Comparison of ENCODE assay signal across 4 cellular contexts in genomic region chr2:66249089-66249488, GRCh38.
DNase-seq lines count a peak whose midpoint lies in the region; FAIRE-seq and TF ChIP-seq lines count a peak whose summit lies in the region.
"Not testable (repeated sequence)": the region's sequence is repeated elsewhere in the genome, so short reads cannot be mapped to it uniquely, and the experiment has no call there.

No MANE protein-coding gene starts in this region.

- H3K36me3 ChIP-seq in H7 (replicated peaks; ENCODE audit: control insufficient read depth, insufficient read depth, low read length); NT2/D1 (ENCODE audit: insufficient read depth, insufficient read length, low read length): not testable (repeated sequence)
- H3K36me3 ChIP-seq in H1 (ENCODE audit: control insufficient read depth in 2 of 4, insufficient read depth in 4 of 4, low read length in 3 of 4), result peaks cover 0 to 17% (median 2%) of the 10 kb centered on the region in 4 experiments; a peak in 4 of 8 replicates

- not testable (repeated sequence) for DNase-seq in H7; H1 (ENCODE audit: low read depth in 1 of 2, low spot score in 2 of 2)
- DNase-seq in NT2/D1 (ENCODE audit: low read depth, low spot score), result peak; percentile 22
- DNase-seq in iPS DF 19.7 (ENCODE audit: low read depth, low spot score), result peak; percentile 9

- not testable (repeated sequence) for H3K4ac ChIP-seq in H1 (replicated peaks; ENCODE audit: insufficient read length, low read depth, low read length)

- H3K18ac ChIP-seq in H1 (ENCODE audit: extremely low read depth, low read length), result not testable (repeated sequence)

- peak overlapping the region; percentile 10; the same call in 1 of the 2 replicates for H3K4me3 ChIP-seq in H7 (ENCODE audit: insufficient read depth, low read depth, low read length)
- not testable (repeated sequence) for H3K4me3 ChIP-seq in NT2/D1 (ENCODE audit: insufficient read length, low read depth); H1 (ENCODE audit: extremely low read depth in 1 of 4, insufficient read depth in 2 of 4, low read depth in 3 of 4, low read length in 4 of 4)

- TF ChIP-seq CTCF in H1 (IDR thresholded peaks at IDR 0.05; ENCODE audit: control extremely low read depth in 1 of 3, insufficient read depth in 1 of 3, low read depth in 1 of 3, low read length in 3 of 3), result not testable (repeated sequence)

- not testable (repeated sequence) for H2BK5ac ChIP-seq in H1 (ENCODE audit: low read depth, low read length)

- not testable (repeated sequence) for H4K91ac ChIP-seq in H1 (replicated peaks; ENCODE audit: insufficient read length, low read length)

- not testable (repeated sequence) for H4K8ac ChIP-seq in H1 (ENCODE audit: extremely low read depth, insufficient read depth, low read length)

- not testable (repeated sequence) for H4K20me1 ChIP-seq in H1 (replicated peaks in 1 of 2; ENCODE audit: control insufficient read depth in 1 of 2, insufficient read depth in 2 of 2, low read length in 2 of 2)

- not testable (repeated sequence) for H2AK5ac ChIP-seq in H1 (ENCODE audit: low read depth, low read length)

- H2BK12ac ChIP-seq in H1 (ENCODE audit: low read depth, low read length), result not testable (repeated sequence)

- H3K4me2 ChIP-seq in H1 (ENCODE audit: insufficient read depth in 1 of 2, low read depth in 2 of 2, low read length in 2 of 2), result peak overlapping the region in 1 of 2 experiments; percentile 28; a peak in 1 of 4 replicates

- not testable (repeated sequence) for H3K27me3 ChIP-seq in H7 (ENCODE audit: control insufficient read depth, insufficient read depth, low read length); NT2/D1 (ENCODE audit: insufficient read depth, insufficient read length); H1 (replicated peaks in 1 of 4; ENCODE audit: control insufficient read depth in 3 of 4, extremely low read depth in 1 of 4, insufficient read depth in 3 of 4, low read length in 3 of 4)

- TF ChIP-seq POLR2A in H1 (IDR thresholded peaks at IDR 0.05; ENCODE audit: control extremely low read depth in 1 of 2, low read depth in 2 of 2, low read length in 2 of 2), result not testable (repeated sequence)

- H3K9ac ChIP-seq in NT2/D1 (ENCODE audit: insufficient read length, low read depth); H1 (replicated peaks in 1 of 4; ENCODE audit: extremely low read depth in 1 of 4, low read depth in 3 of 4, low read length in 3 of 4): not testable (repeated sequence)

- not testable (repeated sequence) for H3K23me2 ChIP-seq in H1 (ENCODE audit: low read depth, low read length)

- POLR2A ChIA-PET in H1 (lab: Charles Lee; ENCODE audit: partially characterized antibody), result interaction anchor here (1.0 kb wide), 1 partner anchor 17 kb away, joined by 3 read pairs; no protein-coding TSS in a partner anchor

- not testable (repeated sequence) for H3K9me3 ChIP-seq in NT2/D1 (ENCODE audit: insufficient read depth, low read length); H1 (ENCODE audit: insufficient read depth in 2 of 2, low read depth in 1 of 2, low read length in 1 of 2)

- not testable (repeated sequence) for TF ChIP-seq EP300 in H1 (IDR thresholded peaks at IDR 0.05; ENCODE audit: borderline replicate concordance in 1 of 2, low read depth in 2 of 2, low read length in 2 of 2)

- TF ChIP-seq RAD21 in H1 (IDR thresholded peaks at IDR 0.05 in 1 of 2, conservative IDR thresholded peaks at IDR 0.05 in 1 of 2; ENCODE audit: low read depth in 2 of 2, low read length in 2 of 2), result not testable (repeated sequence)

- not testable (repeated sequence) for H2BK15ac ChIP-seq in H1 (ENCODE audit: low read length)

- FAIRE-seq in H1 (lab: Jason Lieb, UNC), result not testable (repeated sequence)

- H3K4me1 ChIP-seq in NT2/D1 (ENCODE audit: insufficient read depth, insufficient read length); H1 (replicated peaks in 1 of 4; ENCODE audit: control insufficient read depth in 3 of 4, insufficient read depth in 4 of 4, low read length in 3 of 4): not testable (repeated sequence)

- H2BK20ac ChIP-seq in H1 (ENCODE audit: low read length), result not testable (repeated sequence)

- not testable (repeated sequence) for H3K79me1 ChIP-seq in H1 (ENCODE audit: low read depth, low read length)

- CTCF ChIA-PET in H1 (lab: Charles Lee; ENCODE audit: partially characterized antibody), result not testable (repeated sequence)

- not testable (repeated sequence) for H3K27ac ChIP-seq in H1 (ENCODE audit: low read depth, low read length)

- H3K79me2 ChIP-seq in H1 (ENCODE audit: control insufficient read depth in 1 of 2, insufficient read depth in 2 of 2, low read length in 2 of 2), result peaks cover 0 to 17% of the 10 kb centered on the region in 2 experiments; a peak in 2 of 4 replicates

- H3K14ac ChIP-seq in H1 (ENCODE audit: insufficient read length), result not testable (repeated sequence)

- H3K56ac ChIP-seq in H1 (replicated peaks; ENCODE audit: insufficient read length, low read depth, low read length), result not testable (repeated sequence)

- H4K5ac ChIP-seq in H1 (ENCODE audit: insufficient read length, low read depth, low read length), result not testable (repeated sequence)

- H2BK120ac ChIP-seq in H1 (replicated peaks; ENCODE audit: low read depth, low read length), result not testable (repeated sequence)

- H2AFZ ChIP-seq in H1 (ENCODE audit: low read length), result not testable (repeated sequence)

- H3K23ac ChIP-seq in H1 (ENCODE audit: insufficient read length), result not testable (repeated sequence)

- WGBS in H1 (ENCODE audit: extremely low coverage in 1 of 2, insufficient coverage in 1 of 2, insufficient read length in 1 of 2, insufficient replicate concordance in 2 of 2, low coverage in 1 of 2, low lambda C conversion rate in 2 of 2, missing lambda C conversion rate in 1 of 2), 2 experiments, result 48% methylated on average over 5 of the region's 7 CpGs; no CpG with 5 or more reads in 1 of the 2 experiments

TF ChIP-seq in H1, 55 proteins besides CTCF, POLR2A, EP300 and RAD21:
- TF ChIP-seq NANOG (IDR thresholded peaks at IDR 0.05; ENCODE audit: insufficient read depth, low read depth, low read length, poor library complexity, severe bottlenecking), result peak; percentile 22
